Comparison of ENCODE assay signal across 31 cellular contexts in the genomic region with DNA sequence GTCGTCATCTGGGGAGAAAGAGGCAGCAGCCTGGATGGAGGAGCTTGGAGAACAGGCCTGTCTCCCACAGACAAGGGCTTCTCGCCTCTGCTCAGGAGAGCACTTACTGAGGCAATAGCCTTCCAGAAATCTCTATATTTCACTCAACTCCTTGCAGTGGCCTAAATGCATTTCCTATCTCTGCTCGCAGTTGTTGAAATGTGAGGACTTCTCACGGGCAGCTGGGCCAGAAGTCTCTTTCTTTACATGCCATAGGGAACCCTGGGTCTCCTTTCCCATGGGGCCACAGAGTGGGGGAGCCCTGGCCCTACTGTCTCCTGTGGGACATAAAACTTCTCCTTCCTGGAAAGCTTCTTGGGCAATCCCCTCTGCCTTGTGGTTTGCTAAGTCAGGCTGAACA. TPM values are rescaled to one million over a fixed set of nuclear protein-coding genes. Genes with fewer than 3 reads are reported as not detected.
"Had no signal": no experiment of that assay in that cellular context is flagged by ENCODE, and none has a peak within 500 bp of the region (broad histone marks: within the 10 kb centered on the region; RNA-seq: fewer than 3 reads in every experiment).

No MANE protein-coding gene starts in this region.

- H3K4me1 ChIP-seq: parathyroid adenoma, psoas muscle, sigmoid colon, suprapubic skin, testis, tibial artery, transverse colon, upper lobe of right lung, uterus had no signal

- ATAC-seq: naive thymus-derived CD4-positive, alpha-beta T cell; natural killer cell; right cardiac atrium; right lobe of liver; stimulated activated memory B cell treated with anti-CD40 and anti-IgM and Interleukin-4, amounts not matched to agents 10 μg/mL and 1 μg/mL and 100 μg/mL, for 72 hours; stimulated activated naive CD8-positive, alpha-beta T cell treated with anti-CD3 and anti-CD28 coated beads, Interleukin-15, amount 100 ng/mL, for 72 hours; stimulated activated naive CD8-positive, alpha-beta T cell treated with anti-CD3 and anti-CD28 coated beads, Interleukin-15, Interleukin-2, amounts not matched to agents 100 U/mL and 50 U/mL, for 24 hours; upper lobe of right lung had no signal

- H3K27ac ChIP-seq: neural progenitor cell, neutrophil, ovary, parathyroid adenoma, psoas muscle, right lobe of liver, sigmoid colon, spleen, suprapubic skin, testis, tibial artery, transverse colon, upper lobe of right lung, uterus had no signal

- H3K27me3 ChIP-seq: neural progenitor cell, neutrophil, ovary, right lobe of liver, sigmoid colon, testis, transverse colon, upper lobe of right lung, uterus had no signal

- H3K4me2 ChIP-seq: neural progenitor cell, smooth muscle cell had no signal

- H3K4me3 ChIP-seq: neural progenitor cell, ovary, psoas muscle, right lobe of liver, sigmoid colon, smooth muscle cell, spleen, suprapubic skin, testis, tibial artery, transverse colon, upper lobe of right lung, uterus had no signal

- H3K9ac ChIP-seq: neural progenitor cell, parathyroid adenoma had no signal

- H2AFZ ChIP-seq: neural progenitor cell, parathyroid adenoma had no signal

- H3K36me3 ChIP-seq: neural progenitor cell, neutrophil, ovary, right lobe of liver, sigmoid colon, spleen, suprapubic skin, tibial artery, transverse colon, upper lobe of right lung, uterus had no signal

- H3K9me3 ChIP-seq: neutrophil, ovary, psoas muscle, right lobe of liver, sigmoid colon, spleen, suprapubic skin, testis, tibial artery, transverse colon, upper lobe of right lung, uterus had no signal

- DNase-seq: naive thymus-derived CD4-positive, alpha-beta T cell; natural killer cell; nucleus accumbens; ovary; right cardiac atrium; right lobe of liver; sigmoid colon; spleen; stimulated activated CD4-positive, alpha-beta T cell treated with anti-CD3 and anti-CD28 coated beads, Interleukin-12 subunit alpha, Interleukin-12 subunit beta, amount 100 ng/mL, for 4 hours; stimulated activated CD4-positive, alpha-beta T cell treated with anti-CD3 and anti-CD28 coated beads, Interleukin-1b, Interleukin-23, amount 100 ng/mL, for 48 hours; stimulated activated CD4-positive, alpha-beta T cell treated with anti-CD3 and anti-CD28 coated beads, Interleukin-4, amount 100 ng/mL, for 1 hour; stimulated activated CD4-positive, alpha-beta T cell treated with anti-CD3 and anti-CD28 coated beads, Interleukin-4, amount 100 ng/mL, for 4 hours; stimulated activated CD8-positive, alpha-beta memory T cell treated with anti-CD3 and anti-CD28 coated beads, Interleukin-4, amount 100 ng/mL, for 48 hours; stimulated activated naive CD4-positive, alpha-beta T cell; stimulated activated naive CD8-positive, alpha-beta T cell treated with anti-CD3 and anti-CD28 coated beads, Interleukin-15, amount 100 ng/mL, for 72 hours; stimulated activated naive CD8-positive, alpha-beta T cell treated with anti-CD3 and anti-CD28 coated beads, Interleukin-15, Interleukin-2, amounts not matched to agents 100 U/mL and 50 U/mL, for 24 hours; substantia nigra; testis; tibial artery; transverse colon; upper lobe of right lung; uterus had no signal

RNA-seq across cellular contexts. Expression of gene CACNA1S, which starts 45.2 kb away (rescaled TPM):
- polyA plus RNA-seq: naive thymus-derived CD4-positive, alpha-beta T cell; right cardiac atrium; smooth muscle cell; urinary bladder had no signal

RNA-seq across cellular contexts. Expression of gene ASCL5, which starts 60.0 kb away (rescaled TPM):
- polyA plus RNA-seq: neural cell, psoas muscle, right cardiac atrium, smooth muscle cell, urinary bladder had no signal
